1 cellular context compared by ENCODE assay signal in the genomic region with DNA sequence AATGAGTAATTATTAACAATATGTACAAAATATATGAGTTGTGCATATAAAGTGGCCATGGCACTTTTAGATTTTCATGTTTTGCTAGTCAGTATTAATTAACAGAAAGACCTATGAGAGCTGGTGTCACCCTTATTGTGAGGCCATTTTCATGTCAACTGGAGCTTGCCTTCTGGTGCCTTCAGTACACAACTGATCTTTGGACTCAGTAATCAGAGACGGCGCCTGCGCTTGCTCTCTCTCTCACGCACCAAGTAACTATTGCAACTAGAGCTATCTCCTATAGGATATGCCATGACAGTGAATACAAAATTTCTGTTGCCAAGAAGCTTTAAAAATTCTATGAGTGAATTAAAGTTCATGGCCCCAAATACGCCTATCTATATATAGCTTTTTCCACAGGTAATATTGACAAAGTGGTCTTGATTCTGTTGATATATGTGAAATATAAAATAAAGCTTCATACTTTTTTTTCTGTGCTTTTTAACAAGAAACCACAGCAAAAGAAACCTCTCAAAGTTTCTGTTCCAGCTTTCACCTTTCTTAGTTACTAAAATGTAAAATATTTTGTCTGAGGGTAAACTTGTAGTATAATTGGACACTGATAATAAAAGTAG.
TF ChIP-seq lines count a peak whose summit lies in the region.

No MANE protein-coding gene starts in this region.

TF ChIP-seq in HepG2, 621 proteins besides CTCF, POLR2A, EP300 and RAD21 (continued from another document and continues in another):
- TF ChIP-seq TSC22D2 (CRISPR knock-in tag; IDR thresholded peaks at IDR 0.05; ENCODE audit: borderline replicate concordance) (no peak), ZSCAN9 (CRISPR knock-in tag; IDR thresholded peaks at IDR 0.05; ENCODE audit: borderline replicate concordance) (0 out of 2 replicates have a peak, but pooled peaks have one; percentile 14), EHMT2 (IDR thresholded peaks at IDR 0.05; ENCODE audit: borderline replicate concordance, low read depth, low read length) (no peak), IRF2 (CRISPR knock-in tag; IDR thresholded peaks at IDR 0.05) (peak; percentile 60; the same call in 1 of the 2 replicates), AHR (CRISPR knock-in tag; IDR thresholded peaks at IDR 0.05) (no peak), DMAP1 (CRISPR knock-in tag; IDR thresholded peaks at IDR 0.05) (peak; percentile 53; the same call in 1 of the 2 replicates), HOXA3 (CRISPR knock-in tag; IDR thresholded peaks at IDR 0.05) (peak; percentile 49; the same call in 1 of the 2 replicates), ZNF598 (CRISPR knock-in tag; IDR thresholded peaks at IDR 0.05; ENCODE audit: borderline replicate concordance) (no peak), ZBTB7B (CRISPR knock-in tag; IDR thresholded peaks at IDR 0.05) (no peak), ZNF274 (CRISPR knock-in tag; IDR thresholded peaks at IDR 0.05) (no peak), ATRX (CRISPR knock-in tag; IDR thresholded peaks at IDR 0.05; ENCODE audit: borderline replicate concordance) (no peak), NFE2 (CRISPR knock-in tag; IDR thresholded peaks at IDR 0.05) (no peak), ZNF564 (CRISPR knock-in tag; IDR thresholded peaks at IDR 0.05) (no peak), SMYD3 (CRISPR knock-in tag; IDR thresholded peaks at IDR 0.05) (0 out of 2 replicates have a peak, but pooled peaks have one; percentile 16), ELF3 (CRISPR knock-in tag; IDR thresholded peaks at IDR 0.05) (peak; percentile 19; the same call in 1 of the 2 replicates), ZBTB7A (CRISPR knock-in tag; IDR thresholded peaks at IDR 0.05) (no peak), ZSCAN25 (CRISPR knock-in tag; IDR thresholded peaks at IDR 0.05) (no peak), ZNF563 (CRISPR knock-in tag; IDR thresholded peaks at IDR 0.05) (no peak), ZMAT3 (CRISPR knock-in tag; conservative IDR thresholded peaks at IDR 0.05) (no peak), ARID2 (CRISPR knock-in tag; IDR thresholded peaks at IDR 0.05; ENCODE audit: borderline replicate concordance) (no peak), SCMH1 (CRISPR knock-in tag; IDR thresholded peaks at IDR 0.05; ENCODE audit: borderline replicate concordance) (no peak), BCL6 (CRISPR knock-in tag; IDR thresholded peaks at IDR 0.05) (peak; percentile 46; the same call in 1 of the 2 replicates), EEA1 (CRISPR knock-in tag; IDR thresholded peaks at IDR 0.05; ENCODE audit: borderline replicate concordance) (no peak), JUN (CRISPR knock-in tag; IDR thresholded peaks at IDR 0.05) (no peak), HDAC2 (CRISPR knock-in tag; IDR thresholded peaks at IDR 0.05) (0 out of 2 replicates have a peak, but pooled peaks have one; percentile 30), ZNF570 (CRISPR knock-in tag; IDR thresholded peaks at IDR 0.05; ENCODE audit: borderline replicate concordance) (no peak), TARDBP (CRISPR knock-in tag; IDR thresholded peaks at IDR 0.05) (0 out of 2 replicates have a peak, but pooled peaks have one; percentile 41), ZFY (CRISPR knock-in tag; IDR thresholded peaks at IDR 0.05) (no peak), KMT2B (CRISPR knock-in tag; IDR thresholded peaks at IDR 0.05) (no peak), ZMYM4 (CRISPR knock-in tag; IDR thresholded peaks at IDR 0.05) (no peak), FOXM1 (CRISPR knock-in tag; IDR thresholded peaks at IDR 0.05) (no peak), RARG (CRISPR knock-in tag; IDR thresholded peaks at IDR 0.05; ENCODE audit: low read depth) (no peak), DNMT1 (CRISPR knock-in tag; IDR thresholded peaks at IDR 0.05) (no peak), ZNF317 (CRISPR knock-in tag; IDR thresholded peaks at IDR 0.05) (no peak), YEATS2 (CRISPR knock-in tag; IDR thresholded peaks at IDR 0.05; ENCODE audit: borderline replicate concordance) (peak; percentile 27; the same call in 1 of the 2 replicates), ZNF354B (CRISPR knock-in tag; IDR thresholded peaks at IDR 0.05) (no peak), ZNF180 (CRISPR knock-in tag; IDR thresholded peaks at IDR 0.05; ENCODE audit: borderline replicate concordance, low read depth) (no peak), SIN3A (IDR thresholded peaks at IDR 0.05; ENCODE audit: borderline replicate concordance, low read depth, low read length) (peak; percentile 51; the same call in 1 of the 2 replicates), POGZ (CRISPR knock-in tag; IDR thresholded peaks at IDR 0.05) (peak; percentile 57; the same call in 1 of the 2 replicates), SAFB2 (CRISPR knock-in tag; IDR thresholded peaks at IDR 0.05; ENCODE audit: borderline replicate concordance, low read depth) (no peak), NR3C1 (CRISPR knock-in tag; IDR thresholded peaks at IDR 0.05) (no peak), ZNF484 (CRISPR knock-in tag; IDR thresholded peaks at IDR 0.05; ENCODE audit: borderline replicate concordance, low read depth) (no peak), THAP11 (CRISPR knock-in tag; IDR thresholded peaks at IDR 0.05) (peak; percentile 62), PITX1 (CRISPR knock-in tag; IDR thresholded peaks at IDR 0.05) (peak; percentile 54; the same call in 1 of the 2 replicates), NKX3-1 (CRISPR knock-in tag; IDR thresholded peaks at IDR 0.05) (no peak), ZNF205 (CRISPR knock-in tag; IDR thresholded peaks at IDR 0.05) (0 out of 2 replicates have a peak, but pooled peaks have one; percentile 48), PCBP1 (IDR thresholded peaks at IDR 0.05; ENCODE audit: borderline replicate concordance, low read depth, low read length) (no peak), ZNF253 (CRISPR knock-in tag; IDR thresholded peaks at IDR 0.05; ENCODE audit: borderline replicate concordance) (no peak), SOX6 (IDR thresholded peaks at IDR 0.05) (no peak), SOX6 (CRISPR knock-in tag; IDR thresholded peaks at IDR 0.05) (peak; percentile 60), FOXC1 (CRISPR knock-in tag; IDR thresholded peaks at IDR 0.05; ENCODE audit: borderline replicate concordance) (no peak), FOXP1 (IDR thresholded peaks at IDR 0.05) (no peak), FOXP1 (CRISPR knock-in tag; IDR thresholded peaks at IDR 0.05) (peak; percentile 69), ERF (CRISPR knock-in tag; IDR thresholded peaks at IDR 0.05) (peak; percentile 59), HNRNPL (IDR thresholded peaks at IDR 0.05; ENCODE audit: low read depth, low read length) (no peak), MXD4 (CRISPR knock-in tag; IDR thresholded peaks at IDR 0.05) (0 out of 2 replicates have a peak, but pooled peaks have one; percentile 11), TEAD2 (CRISPR knock-in tag; IDR thresholded peaks at IDR 0.05) (no peak), ZNF614 (CRISPR knock-in tag; IDR thresholded peaks at IDR 0.05; ENCODE audit: borderline replicate concordance) (peak; percentile 52; the same call in 1 of the 2 replicates)
- TF ChIP-seq, protein P1, sequence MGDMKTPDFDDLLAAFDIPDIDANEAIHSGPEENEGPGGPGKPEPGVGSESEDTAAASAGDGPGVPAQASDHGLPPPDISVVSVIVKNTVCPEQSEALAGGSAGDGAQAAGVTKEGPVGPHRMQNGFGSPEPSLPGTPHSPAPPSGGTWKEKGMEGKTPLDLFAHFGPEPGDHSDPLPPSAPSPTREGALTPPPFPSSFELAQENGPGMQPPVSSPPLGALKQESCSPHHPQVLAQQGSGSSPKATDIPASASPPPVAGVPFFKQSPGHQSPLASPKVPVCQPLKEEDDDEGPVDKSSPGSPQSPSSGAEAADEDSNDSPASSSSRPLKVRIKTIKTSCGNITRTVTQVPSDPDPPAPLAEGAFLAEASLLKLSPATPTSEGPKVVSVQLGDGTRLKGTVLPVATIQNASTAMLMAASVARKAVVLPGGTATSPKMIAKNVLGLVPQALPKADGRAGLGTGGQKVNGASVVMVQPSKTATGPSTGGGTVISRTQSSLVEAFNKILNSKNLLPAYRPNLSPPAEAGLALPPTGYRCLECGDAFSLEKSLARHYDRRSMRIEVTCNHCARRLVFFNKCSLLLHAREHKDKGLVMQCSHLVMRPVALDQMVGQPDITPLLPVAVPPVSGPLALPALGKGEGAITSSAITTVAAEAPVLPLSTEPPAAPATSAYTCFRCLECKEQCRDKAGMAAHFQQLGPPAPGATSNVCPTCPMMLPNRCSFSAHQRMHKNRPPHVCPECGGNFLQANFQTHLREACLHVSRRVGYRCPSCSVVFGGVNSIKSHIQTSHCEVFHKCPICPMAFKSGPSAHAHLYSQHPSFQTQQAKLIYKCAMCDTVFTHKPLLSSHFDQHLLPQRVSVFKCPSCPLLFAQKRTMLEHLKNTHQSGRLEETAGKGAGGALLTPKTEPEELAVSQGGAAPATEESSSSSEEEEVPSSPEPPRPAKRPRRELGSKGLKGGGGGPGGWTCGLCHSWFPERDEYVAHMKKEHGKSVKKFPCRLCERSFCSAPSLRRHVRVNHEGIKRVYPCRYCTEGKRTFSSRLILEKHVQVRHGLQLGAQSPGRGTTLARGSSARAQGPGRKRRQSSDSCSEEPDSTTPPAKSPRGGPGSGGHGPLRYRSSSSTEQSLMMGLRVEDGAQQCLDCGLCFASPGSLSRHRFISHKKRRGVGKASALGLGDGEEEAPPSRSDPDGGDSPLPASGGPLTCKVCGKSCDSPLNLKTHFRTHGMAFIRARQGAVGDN (CRISPR knock-in tag; IDR thresholded peaks at IDR 0.05), result no peak
- TF ChIP-seq, protein P2, sequence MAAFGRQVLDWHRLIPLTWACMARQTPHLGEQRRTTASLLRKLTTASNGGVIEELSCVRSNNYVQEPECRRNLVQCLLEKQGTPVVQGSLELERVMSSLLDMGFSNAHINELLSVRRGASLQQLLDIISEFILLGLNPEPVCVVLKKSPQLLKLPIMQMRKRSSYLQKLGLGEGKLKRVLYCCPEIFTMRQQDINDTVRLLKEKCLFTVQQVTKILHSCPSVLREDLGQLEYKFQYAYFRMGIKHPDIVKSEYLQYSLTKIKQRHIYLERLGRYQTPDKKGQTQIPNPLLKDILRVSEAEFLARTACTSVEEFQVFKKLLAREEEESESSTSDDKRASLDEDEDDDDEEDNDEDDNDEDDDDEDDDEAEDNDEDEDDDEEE (CRISPR knock-in tag; IDR thresholded peaks at IDR 0.05), result no peak
- TF ChIP-seq, protein P3, sequence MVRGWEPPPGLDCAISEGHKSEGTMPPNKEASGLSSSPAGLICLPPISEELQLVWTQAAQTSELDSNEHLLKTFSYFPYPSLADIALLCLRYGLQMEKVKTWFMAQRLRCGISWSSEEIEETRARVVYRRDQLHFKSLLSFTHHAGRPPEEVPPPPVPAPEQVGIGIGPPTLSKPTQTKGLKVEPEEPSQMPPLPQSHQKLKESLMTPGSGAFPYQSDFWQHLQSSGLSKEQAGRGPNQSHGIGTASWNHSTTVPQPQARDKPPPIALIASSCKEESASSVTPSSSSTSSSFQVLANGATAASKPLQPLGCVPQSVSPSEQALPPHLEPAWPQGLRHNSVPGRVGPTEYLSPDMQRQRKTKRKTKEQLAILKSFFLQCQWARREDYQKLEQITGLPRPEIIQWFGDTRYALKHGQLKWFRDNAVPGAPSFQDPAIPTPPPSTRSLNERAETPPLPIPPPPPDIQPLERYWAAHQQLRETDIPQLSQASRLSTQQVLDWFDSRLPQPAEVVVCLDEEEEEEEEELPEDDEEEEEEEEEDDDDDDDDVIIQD (CRISPR knock-in tag; IDR thresholded peaks at IDR 0.05; ENCODE audit: low read depth), result 0 out of 2 replicates have a peak, but pooled peaks have one; percentile 13
- TF ChIP-seq, protein P4, sequence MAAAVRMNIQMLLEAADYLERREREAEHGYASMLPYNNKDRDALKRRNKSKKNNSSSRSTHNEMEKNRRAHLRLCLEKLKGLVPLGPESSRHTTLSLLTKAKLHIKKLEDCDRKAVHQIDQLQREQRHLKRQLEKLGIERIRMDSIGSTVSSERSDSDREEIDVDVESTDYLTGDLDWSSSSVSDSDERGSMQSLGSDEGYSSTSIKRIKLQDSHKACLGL (CRISPR knock-in tag; IDR thresholded peaks at IDR 0.05), result no peak
- TF ChIP-seq, protein P5, sequence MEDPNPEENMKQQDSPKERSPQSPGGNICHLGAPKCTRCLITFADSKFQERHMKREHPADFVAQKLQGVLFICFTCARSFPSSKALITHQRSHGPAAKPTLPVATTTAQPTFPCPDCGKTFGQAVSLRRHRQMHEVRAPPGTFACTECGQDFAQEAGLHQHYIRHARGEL (CRISPR knock-in tag; IDR thresholded peaks at IDR 0.05), result no peak
- TF ChIP-seq, protein P6, sequence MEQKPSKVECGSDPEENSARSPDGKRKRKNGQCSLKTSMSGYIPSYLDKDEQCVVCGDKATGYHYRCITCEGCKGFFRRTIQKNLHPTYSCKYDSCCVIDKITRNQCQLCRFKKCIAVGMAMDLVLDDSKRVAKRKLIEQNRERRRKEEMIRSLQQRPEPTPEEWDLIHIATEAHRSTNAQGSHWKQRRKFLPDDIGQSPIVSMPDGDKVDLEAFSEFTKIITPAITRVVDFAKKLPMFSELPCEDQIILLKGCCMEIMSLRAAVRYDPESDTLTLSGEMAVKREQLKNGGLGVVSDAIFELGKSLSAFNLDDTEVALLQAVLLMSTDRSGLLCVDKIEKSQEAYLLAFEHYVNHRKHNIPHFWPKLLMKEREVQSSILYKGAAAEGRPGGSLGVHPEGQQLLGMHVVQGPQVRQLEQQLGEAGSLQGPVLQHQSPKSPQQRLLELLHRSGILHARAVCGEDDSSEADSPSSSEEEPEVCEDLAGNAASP (CRISPR knock-in tag; IDR thresholded peaks at IDR 0.05; ENCODE audit: borderline replicate concordance), result 0 out of 2 replicates have a peak, but pooled peaks have one; percentile 13
- TF ChIP-seq, protein P7, sequence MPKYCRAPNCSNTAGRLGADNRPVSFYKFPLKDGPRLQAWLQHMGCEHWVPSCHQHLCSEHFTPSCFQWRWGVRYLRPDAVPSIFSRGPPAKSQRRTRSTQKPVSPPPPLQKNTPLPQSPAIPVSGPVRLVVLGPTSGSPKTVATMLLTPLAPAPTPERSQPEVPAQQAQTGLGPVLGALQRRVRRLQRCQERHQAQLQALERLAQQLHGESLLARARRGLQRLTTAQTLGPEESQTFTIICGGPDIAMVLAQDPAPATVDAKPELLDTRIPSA (CRISPR knock-in tag; IDR thresholded peaks at IDR 0.05; ENCODE audit: borderline replicate concordance), result no peak
- TF ChIP-seq, protein P8, sequence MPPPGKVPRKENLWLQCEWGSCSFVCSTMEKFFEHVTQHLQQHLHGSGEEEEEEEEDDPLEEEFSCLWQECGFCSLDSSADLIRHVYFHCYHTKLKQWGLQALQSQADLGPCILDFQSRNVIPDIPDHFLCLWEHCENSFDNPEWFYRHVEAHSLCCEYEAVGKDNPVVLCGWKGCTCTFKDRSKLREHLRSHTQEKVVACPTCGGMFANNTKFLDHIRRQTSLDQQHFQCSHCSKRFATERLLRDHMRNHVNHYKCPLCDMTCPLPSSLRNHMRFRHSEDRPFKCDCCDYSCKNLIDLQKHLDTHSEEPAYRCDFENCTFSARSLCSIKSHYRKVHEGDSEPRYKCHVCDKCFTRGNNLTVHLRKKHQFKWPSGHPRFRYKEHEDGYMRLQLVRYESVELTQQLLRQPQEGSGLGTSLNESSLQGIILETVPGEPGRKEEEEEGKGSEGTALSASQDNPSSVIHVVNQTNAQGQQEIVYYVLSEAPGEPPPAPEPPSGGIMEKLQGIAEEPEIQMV (CRISPR knock-in tag; IDR thresholded peaks at IDR 0.05; ENCODE audit: low read depth), result no peak
